8 cellular contexts compared by ENCODE assay signal in genomic region chr9:98263482-98264357, GRCh38. TPM values are rescaled to one million over a fixed set of nuclear protein-coding genes. Genes with fewer than 3 reads are reported as not detected.
DNase-seq lines count a peak whose midpoint lies in the region; ATAC-seq and TF ChIP-seq lines count a peak whose summit lies in the region.

No MANE protein-coding gene starts in this region.

- H3K4me1 ChIP-seq in Caco-2, result no peaks in the 10 kb centered on the region
- no peaks in the 10 kb centered on the region for H3K4me1 ChIP-seq in Loucy (ENCODE audit: insufficient read depth, low read length, poor library complexity, severe bottlenecking)
- no peaks in the 10 kb centered on the region for H3K4me1 ChIP-seq in testis

- H3K9me3 ChIP-seq in Caco-2 (no peaks in the 10 kb centered on the region), Loucy (ENCODE audit: insufficient read depth, low read depth, low read length) (no peaks in the 10 kb centered on the region), testis (no peaks in the 10 kb centered on the region)

- TF ChIP-seq CTCF in Caco-2 (IDR thresholded peaks at IDR 0.05; ENCODE audit: insufficient read depth in 1 of 2, low read depth in 1 of 2, low read length in 1 of 2, severe bottlenecking in 1 of 2, unreplicated experiment in 1 of 2), result peak; percentile 94 to 96
- TF ChIP-seq CTCF in Loucy (conservative IDR thresholded peaks at IDR 0.05; ENCODE audit: low read length), result peak; percentile 97
- TF ChIP-seq CTCF in RWPE1 (conservative IDR thresholded peaks at IDR 0.05; ENCODE audit: low read depth), result peak; percentile 100
- TF ChIP-seq CTCF in omental fat pad (IDR thresholded peaks at IDR 0.05), result peak in 1 of 3 donors; percentile 46
- peak; percentile 61 to 69 (median 67) for TF ChIP-seq CTCF in testis (IDR thresholded peaks at IDR 0.05)

- no TSS peak for BruUV-seq in Caco-2 (replicated peaks; lab: Mats Ljungman, UMichigan)

- H3K27ac ChIP-seq in RWPE1, result no peak overlapping the region
- no peak overlapping the region for H3K27ac ChIP-seq in testis

- no peaks in the 10 kb centered on the region for H3F3A ChIP-seq in Loucy (ENCODE audit: low read depth)

- H3K9ac ChIP-seq in Loucy (ENCODE audit: low read depth, low read length, poor library complexity, severe bottlenecking), result no peak overlapping the region

- no peaks in the 10 kb centered on the region for H3K9me2 ChIP-seq in Loucy (replicated peaks; ENCODE audit: low read depth, low read length)

- no peak for TF ChIP-seq POLR2A in testis (IDR thresholded peaks at IDR 0.05)

- no peak overlapping the region for H3K27ac Mint-ChIP-seq in Caco-2 (ENCODE audit: unreplicated experiment)
- no peak overlapping the region for H3K27ac Mint-ChIP-seq in activated T-helper 17 cell treated with anti-CD3 and anti-CD28 coated beads, Interleukin-2, amount 50 U/mL, for 72 hours

- CTCF ChIA-PET in Caco-2 (lab: Charles Lee), result interaction anchor here (0.6 to 1.9 kb wide), 6 partner anchors 14 to 207 kb away, joined by 3 to 6 read pairs (median 4); partner anchors contain the start of genes NANS and TRIM14
- CTCF ChIA-PET in RWPE1 (lab: Yijun Ruan, JAX), result interaction anchor here (0.5 to 2.0 kb wide), 24 partner anchors 18 to 1185 kb away, joined by 3 to 13 read pairs (median 4); no protein-coding TSS in a partner anchor

- no peaks in the 10 kb centered on the region for H3K79me2 ChIP-seq in Loucy (ENCODE audit: insufficient read depth, low read length)

- H4K20me1 ChIP-seq in Loucy (ENCODE audit: insufficient read depth, low read length, poor library complexity, severe bottlenecking), result no peaks in the 10 kb centered on the region

- intact Hi-C loops in Caco-2 (cut with micrococcal nuclease; ENCODE audit: unreplicated experiment) (loop anchor here (1.0 to 5.0 kb wide), 5 partner anchors 33 to 341 kb away; partner anchors contain the start of gene TRMO), testis (cut with DNase I; ENCODE audit: low total_unique reads) (loop anchor here (5.0 kb wide), 1 partner anchor 191 kb away; no protein-coding TSS in a partner anchor)

- no peak overlapping the region for H2AFZ ChIP-seq in Loucy (ENCODE audit: low read length)

- H3K4me3 ChIP-seq in Caco-2 (ENCODE audit: low read depth, low read length) (no peak overlapping the region), Loucy (ENCODE audit: low read length, poor library complexity, severe bottlenecking) (no peak overlapping the region), testis (no peak overlapping the region)

- no peaks in the 10 kb centered on the region for H3K9me3 Mint-ChIP-seq in Caco-2 (ENCODE audit: unreplicated experiment)
- H3K9me3 Mint-ChIP-seq in activated T-helper 17 cell treated with anti-CD3 and anti-CD28 coated beads, Interleukin-2, amount 50 U/mL, for 72 hours, result no peaks in the 10 kb centered on the region

- peak; percentile 86 for ATAC-seq in GM21717 (IDR thresholded peaks at IDR 0.05; ENCODE audit: unreplicated experiment)
- peak; percentile 99 for ATAC-seq in activated T-helper 17 cell treated with anti-CD3 and anti-CD28 coated beads, Interleukin-2, amount 50 U/mL, for 72 hours (replicated peaks)
- peak; percentile 76 for ATAC-seq in omental fat pad (ENCODE audit: low FRiP score)

- H3K27me3 ChIP-seq in Caco-2 (replicated peaks; ENCODE audit: control insufficient read depth, insufficient read depth, low read length) (no peaks in the 10 kb centered on the region), Loucy (ENCODE audit: insufficient read depth, low read length, poor library complexity, severe bottlenecking) (no peaks in the 10 kb centered on the region), testis (no peaks in the 10 kb centered on the region)

- no peak overlapping the region for H3K4me2 ChIP-seq in Loucy (ENCODE audit: low read depth, low read length, poor library complexity, severe bottlenecking)

- no peaks in the 10 kb centered on the region for H3K36me3 Mint-ChIP-seq in Caco-2 (ENCODE audit: insufficient read depth, unreplicated experiment)
- H3K36me3 Mint-ChIP-seq in activated T-helper 17 cell treated with anti-CD3 and anti-CD28 coated beads, Interleukin-2, amount 50 U/mL, for 72 hours (ENCODE audit: low read depth), result no peaks in the 10 kb centered on the region

- H3K4me1 Mint-ChIP-seq in Caco-2 (ENCODE audit: low read depth, unreplicated experiment), result peaks cover 17% of the 10 kb centered on the region
- H3K4me1 Mint-ChIP-seq in activated T-helper 17 cell treated with anti-CD3 and anti-CD28 coated beads, Interleukin-2, amount 50 U/mL, for 72 hours, result no peaks in the 10 kb centered on the region

- H3K36me3 ChIP-seq in Caco-2 (ENCODE audit: control insufficient read depth, insufficient read depth, low read length), result no peaks in the 10 kb centered on the region
- H3K36me3 ChIP-seq in Loucy (ENCODE audit: insufficient read depth, low read length), result no peaks in the 10 kb centered on the region
- H3K36me3 ChIP-seq in testis (ENCODE audit: low read depth, missing control alignments), result no peaks in the 10 kb centered on the region

- 38 to 54% methylated on average over 8 of the region's 8 CpGs for WGBS in testis, 2 donors

- no peaks in the 10 kb centered on the region for H3K27me3 Mint-ChIP-seq in Caco-2 (ENCODE audit: insufficient read depth, unreplicated experiment)
- peaks cover 10% of the 10 kb centered on the region for H3K27me3 Mint-ChIP-seq in activated T-helper 17 cell treated with anti-CD3 and anti-CD28 coated beads, Interleukin-2, amount 50 U/mL, for 72 hours

- DNase-seq in Caco-2, result peak; percentile 85
- DNase-seq in RWPE1 (ENCODE audit: low spot score), result peak; percentile 90
- DNase-seq in foreskin melanocyte, result peak; percentile 62
- DNase-seq in omental fat pad (ENCODE audit: low spot score), result peak; percentile 37
- DNase-seq in testis, result peak; percentile 85

- POLR2A ChIA-PET in Caco-2 (lab: Charles Lee) (no interaction called here), RWPE1 (lab: Yijun Ruan, JAX; ENCODE audit: low non-redundant PET) (no interaction called here)

- no peak overlapping the region for H3K4me3 Mint-ChIP-seq in Caco-2 (ENCODE audit: unreplicated experiment)
- H3K4me3 Mint-ChIP-seq in activated T-helper 17 cell treated with anti-CD3 and anti-CD28 coated beads, Interleukin-2, amount 50 U/mL, for 72 hours, result no peak overlapping the region

RNA-seq across cellular contexts. Expression of gene TBC1D2, which starts 8.3 kb away (rescaled TPM):
- total RNA-seq in Caco-2 (2022), result 8.5 and 8.6 TPM in 2 replicates
- total RNA-seq in activated T-helper 17 cell treated with anti-CD3 and anti-CD28 coated beads, Interleukin-2, amount 50 U/mL, for 72 hours, result 1 to 10 TPM; 5.6 to 6.4 TPM
- 10 to 100 TPM in 2 of 4 donors, 1 to 10 TPM in 2; 7.6 to 37.9 (median 12.4) TPM for total RNA-seq in omental fat pad
- total RNA-seq in testis, result 1 to 10 TPM; 8.5 to 9.2 TPM
- polyA plus RNA-seq in testis (ENCODE audit: insufficient read depth, low read depth, low replicate concordance), result 5.1 TPM

Comparison
In these comparisons a context has a peak if more than half of its experiments do, and no peak if none do; other contexts are left out.
1. DNase-seq: peak in every context shown above with its lines; median percentile 90 in RWPE1; 85 in Caco-2; 85 in testis; 62 in foreskin melanocyte; 37 in omental fat pad.